ENCODE assay signal across 8 cellular contexts in the genomic region with DNA sequence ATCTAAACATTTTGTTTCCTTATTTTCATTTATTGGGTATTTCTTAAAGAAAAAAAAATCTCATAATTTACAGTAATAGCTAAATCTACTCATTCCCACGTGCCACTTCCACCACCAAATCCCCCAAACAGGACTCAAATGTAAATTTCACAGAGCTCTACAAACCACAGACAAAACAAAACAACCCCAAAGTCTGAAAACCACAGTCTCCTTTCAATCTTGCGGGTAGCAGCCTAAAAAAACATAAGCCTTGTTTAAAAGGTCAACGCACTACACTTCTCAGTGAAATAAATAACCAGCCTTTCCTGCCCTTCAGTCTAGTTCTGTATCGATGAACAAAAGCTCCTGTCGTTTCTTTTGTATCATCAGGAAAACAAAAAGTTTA.
DNase-seq lines count a peak whose midpoint lies in the region; ATAC-seq and TF ChIP-seq lines count a peak whose summit lies in the region.

No MANE protein-coding gene starts in this region.

- peak overlapping the region; percentile 33 for H3K4me3 ChIP-seq in HAP-1
- peak overlapping the region; percentile 54 for H3K4me3 ChIP-seq in effector memory CD4-positive, alpha-beta T cell (ENCODE audit: insufficient read depth, low read depth, low read length, poor library complexity, severe bottlenecking)

- H3K4me1 Mint-ChIP-seq in nephron progenitor cell = peaks cover 61% of the 10 kb centered on the region

- H3K27me3 ChIP-seq in HAP-1 (ENCODE audit: low read depth) = no peaks in the 10 kb centered on the region
- H3K27me3 ChIP-seq in effector memory CD4-positive, alpha-beta T cell (replicated peaks; ENCODE audit: control insufficient read depth, insufficient read depth, low read length, poor library complexity, severe bottlenecking) = no peaks in the 10 kb centered on the region

- H3K36me3 ChIP-seq in HAP-1 (replicated peaks) = no peaks in the 10 kb centered on the region
- no peaks in the 10 kb centered on the region for H3K36me3 ChIP-seq in effector memory CD4-positive, alpha-beta T cell (ENCODE audit: control insufficient read depth, insufficient read depth, low read length)

- peaks cover 23% of the 10 kb centered on the region for H3K4me1 ChIP-seq in HAP-1
- H3K4me1 ChIP-seq in effector memory CD4-positive, alpha-beta T cell (ENCODE audit: control insufficient read depth, insufficient read depth, low read length, poor library complexity, severe bottlenecking) = peaks cover 50% of the 10 kb centered on the region

- peak overlapping the region; percentile 89 for H3K27ac ChIP-seq in effector memory CD4-positive, alpha-beta T cell (ENCODE audit: insufficient read depth, low read length, poor library complexity, severe bottlenecking)

- H3K9me3 ChIP-seq in HAP-1 = no peaks in the 10 kb centered on the region
- H3K9me3 ChIP-seq in effector memory CD4-positive, alpha-beta T cell (ENCODE audit: control insufficient read depth, low read length) = no peaks in the 10 kb centered on the region

- H3K27ac Mint-ChIP-seq in nephron progenitor cell = peak overlapping the region; percentile 99

- H3K36me3 Mint-ChIP-seq in nephron progenitor cell (ENCODE audit: low read depth) = no peaks in the 10 kb centered on the region

- peak; percentile 43 for ATAC-seq in GM18498 (IDR thresholded peaks at IDR 0.05; ENCODE audit: unreplicated experiment)

- TF ChIP-seq CTCF in nephron progenitor cell (IDR thresholded peaks at IDR 0.05) = no peak

- in situ Hi-C loops in HAP-1 (cut with MboI; ENCODE audit: low sequenced_read_pairs) = no loop called here

- no peaks in the 10 kb centered on the region for H3K9me3 Mint-ChIP-seq in nephron progenitor cell

- H3K4me3 Mint-ChIP-seq in nephron progenitor cell = peak overlapping the region; percentile 94

- DNase-seq in HAP-1 (ENCODE audit: low spot score in 2 of 2) (peak in 1 of 2 experiments; percentile 49), NCI-H526 treated with DMSO at 0.1 percent for 48 hours (lab: John Stamatoyannopoulos, UW) (peak; percentile 36), nephron progenitor cell (no peak), NCI-H1930 (lab: John Stamatoyannopoulos, UW) (no peak), HuH-7 (ENCODE audit: low spot score) (no peak), hepatic stellate cell (ENCODE audit: low spot score) (no peak)
- DNase-seq in effector memory CD4-positive, alpha-beta T cell = peak in 2 of 3 donors; percentile 14 to 25

- H3K27me3 Mint-ChIP-seq in nephron progenitor cell (ENCODE audit: low read depth, poor library complexity) = peaks cover 3% of the 10 kb centered on the region

Comparison
In these comparisons a context has a peak if more than half of its experiments do, and no peak if none do; other contexts are left out.
1. DNase-seq: peak in NCI-H526 treated with DMSO at 0.1 percent for 48 hours (single experiment) and effector memory CD4-positive, alpha-beta T cell (2 of 3); none in nephron progenitor cell (single experiment), NCI-H1930 (0 of 2), HuH-7 (single experiment) and hepatic stellate cell (single experiment).